Comparison of ENCODE assay signal across 18 cellular contexts in the genomic region with DNA sequence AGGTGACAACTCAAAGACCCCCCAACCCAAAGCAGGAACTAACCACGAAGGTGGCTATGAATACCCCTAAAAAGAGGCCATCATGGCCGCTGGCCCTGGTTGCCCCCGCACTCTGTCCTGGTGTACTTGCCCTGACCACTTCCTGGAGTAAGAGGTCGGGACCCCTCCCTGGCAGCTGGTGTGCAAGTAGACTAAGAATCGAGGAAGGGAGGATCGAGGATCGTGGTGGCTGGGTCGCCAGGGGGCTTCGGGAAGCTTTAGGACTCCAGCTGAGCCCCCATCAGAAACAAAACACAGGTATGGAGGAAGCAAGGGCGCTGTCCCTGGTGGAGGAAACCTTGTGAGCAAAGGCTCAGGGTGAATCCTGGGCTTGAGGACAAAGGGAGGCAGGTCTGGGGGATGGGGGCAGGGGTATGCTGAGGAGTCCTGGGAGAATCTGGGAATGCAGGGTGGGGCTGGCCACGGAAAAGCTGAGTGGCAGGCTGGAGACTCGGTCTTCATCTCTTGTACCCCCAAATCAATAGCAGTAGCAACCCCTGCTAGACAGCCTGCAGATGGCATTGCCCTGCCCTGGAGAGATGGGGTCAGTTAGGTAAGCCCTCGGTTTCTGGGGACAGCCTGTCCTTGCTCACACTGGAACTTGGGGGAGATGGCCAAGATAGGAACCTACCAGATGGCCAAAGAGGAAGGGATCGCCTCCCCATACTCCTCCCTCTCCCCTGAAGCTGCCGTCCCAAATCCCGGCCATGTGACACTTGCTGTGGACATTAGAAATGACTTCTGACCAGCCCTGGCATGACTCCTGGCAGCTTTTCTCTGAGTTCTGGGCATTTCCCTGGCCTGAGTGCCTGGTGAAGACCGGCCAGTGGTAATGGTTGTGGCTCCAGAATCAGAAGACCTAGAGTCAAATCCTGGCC. TPM values are rescaled to one million over a fixed set of nuclear protein-coding genes. Genes with fewer than 3 reads are reported as not detected.
DNase-seq lines count a peak whose midpoint lies in the region; FAIRE-seq and TF ChIP-seq lines count a peak whose summit lies in the region.
"Had no signal": no experiment of that assay in that cellular context is flagged by ENCODE, and none has a peak within 500 bp of the region (broad histone marks: within the 10 kb centered on the region; RNA-seq: fewer than 3 reads in every experiment).

No MANE protein-coding gene starts in this region.

- no peak overlapping the region for H2AFZ ChIP-seq in neural progenitor cell (replicated peaks)
- H2AFZ ChIP-seq in PC-9 = no peak overlapping the region

- H3K4me2 ChIP-seq in neural progenitor cell = peak overlapping the region; percentile 79
- H3K4me2 ChIP-seq in PC-9 = no peak overlapping the region

- H3K79me2 ChIP-seq in neural progenitor cell (ENCODE audit: low read depth) = no peaks in the 10 kb centered on the region
- H3K79me2 ChIP-seq in PC-9 (ENCODE audit: low read depth) = no peaks in the 10 kb centered on the region

- H3K4me3 Mint-ChIP-seq in endodermal cell (no peak overlapping the region), neural progenitor cell (peak overlapping the region; percentile 15)
- no peak overlapping the region for H3K4me3 Mint-ChIP-seq in CD4-positive, alpha-beta memory T cell
- H3K4me3 Mint-ChIP-seq: CD4-positive, alpha-beta T cell; HFFc6 had no signal

- H3K4me1 ChIP-seq in ES-I3 (ENCODE audit: insufficient read depth, low read length) = peaks cover 14% of the 10 kb centered on the region
- no peaks in the 10 kb centered on the region; the same call in 1 of the 2 replicates for H3K4me1 ChIP-seq in HEK293 (ENCODE audit: control insufficient read depth, insufficient read depth, low read length)
- no peaks in the 10 kb centered on the region for H3K4me1 ChIP-seq in endodermal cell (ENCODE audit: control insufficient read depth, insufficient read depth, low read length)
- peaks cover 16% of the 10 kb centered on the region for H3K4me1 ChIP-seq in neural progenitor cell
- no peaks in the 10 kb centered on the region for H3K4me1 ChIP-seq in kidney (ENCODE audit: control insufficient read depth in 1 of 2, insufficient read depth in 1 of 2, low read depth in 1 of 2, low read length in 2 of 2)
- no peaks in the 10 kb centered on the region for H3K4me1 ChIP-seq in CD4-positive, alpha-beta memory T cell (ENCODE audit: insufficient read depth, low read length)
- H3K4me1 ChIP-seq in PC-9 (replicated peaks; ENCODE audit: insufficient read depth) = no peaks in the 10 kb centered on the region

- H3K27me3 Mint-ChIP-seq in endodermal cell (ENCODE audit: insufficient read depth) (peaks cover 44% of the 10 kb centered on the region), neural progenitor cell (ENCODE audit: insufficient read depth, low read depth) (peaks cover 11% of the 10 kb centered on the region)
- peaks cover 34 to 51% of the 10 kb centered on the region in 2 donors for H3K27me3 Mint-ChIP-seq in CD4-positive, alpha-beta memory T cell

- no peak for TF ChIP-seq CTCF in HEK293 (tag by site-specific recombination; IDR thresholded peaks at IDR 0.05)
- peak; percentile 29 for TF ChIP-seq CTCF in endodermal cell (conservative IDR thresholded peaks at IDR 0.05)
- TF ChIP-seq CTCF in neural progenitor cell (IDR thresholded peaks at IDR 0.05) = no peak
- TF ChIP-seq CTCF in kidney (IDR thresholded peaks at IDR 0.05; ENCODE audit: borderline replicate concordance, extremely low read depth, insufficient read depth) = no peak
- no peak for TF ChIP-seq CTCF in PC-9 (conservative IDR thresholded peaks at IDR 0.05)

- DNase-seq in endodermal cell (peak; percentile 75), neural progenitor cell (ENCODE audit: low spot score) (no peak), kidney (no peak), amygdala (lab: John Stamatoyannopoulos, UW) (no peak), PC-9 (no peak)
- no peak for DNase-seq in CD4-positive, alpha-beta memory T cell
- DNase-seq: CD4-positive, alpha-beta T cell; DMS79 treated with DMSO at 0.1 percent for 48 hours; HFFc6; NCI-H1436; NCI-H2029; NCI-H446 treated with DMSO at 0.1 percent for 48 hours; SW 1271 had no signal

- H4K20me1 ChIP-seq in neural progenitor cell (ENCODE audit: low read depth) = no peaks in the 10 kb centered on the region
- H4K20me1 ChIP-seq in PC-9 (ENCODE audit: insufficient read depth) = no peaks in the 10 kb centered on the region

- POLR2A ChIA-PET in HEK293 (lab: Yijun Ruan, JAX) = no interaction called here
- POLR2A ChIA-PET in CD4-positive, alpha-beta memory T cell (lab: Charles Lee; ENCODE audit: partially characterized antibody) = no interaction called here
- POLR2A ChIA-PET in PC-9 (lab: Charles Lee; ENCODE audit: unreplicated experiment) = no interaction called here

- 78 to 80% methylated on average over 6 to 17 of the region's 17 CpGs for WGBS in endodermal cell (ENCODE audit: insufficient coverage in 1 of 2, insufficient read length in 1 of 2), 2 experiments

- H3K27ac ChIP-seq in HEK293 (ENCODE audit: extremely low read depth, low read depth, low read length) (no peak overlapping the region), endodermal cell (ENCODE audit: low read depth, low read length) (no peak overlapping the region), neural progenitor cell (no peak overlapping the region), kidney (ENCODE audit: low read depth in 2 of 2, low read length in 2 of 2) (peak overlapping the region in 1 of 2 donors; percentile 11), PC-9 (no peak overlapping the region)
- H3K27ac ChIP-seq in CD4-positive, alpha-beta memory T cell (ENCODE audit: low read depth, low read length) = no peak overlapping the region
- H3K27ac ChIP-seq: RWPE1 had no signal

- H3K9me3 Mint-ChIP-seq in endodermal cell = no peaks in the 10 kb centered on the region
- H3K9me3 Mint-ChIP-seq in neural progenitor cell = no peaks in the 10 kb centered on the region
- no peaks in the 10 kb centered on the region for H3K9me3 Mint-ChIP-seq in CD4-positive, alpha-beta memory T cell
- H3K9me3 Mint-ChIP-seq: CD4-positive, alpha-beta T cell; HFFc6 had no signal

- no peaks in the 10 kb centered on the region for H3K36me3 Mint-ChIP-seq in endodermal cell (ENCODE audit: low read depth)
- H3K36me3 Mint-ChIP-seq in neural progenitor cell = no peaks in the 10 kb centered on the region
- no peaks in the 10 kb centered on the region for H3K36me3 Mint-ChIP-seq in CD4-positive, alpha-beta memory T cell

- H3K4me3 ChIP-seq in HEK293 (ENCODE audit: low read depth, low read length) (no peak overlapping the region), endodermal cell (ENCODE audit: low read length) (no peak overlapping the region), neural progenitor cell (no peak overlapping the region), kidney (ENCODE audit: low read length in 2 of 2) (no peak overlapping the region), PC-9 (no peak overlapping the region)
- no peak overlapping the region for H3K4me3 ChIP-seq in CD4-positive, alpha-beta memory T cell (ENCODE audit: low read length in 2 of 2)

- no peak for FAIRE-seq in kidney (lab: Jason Lieb, UNC)
- FAIRE-seq: D721Med, G401.6 had no signal

- H3K27me3 ChIP-seq in endodermal cell (ENCODE audit: control insufficient read depth, insufficient read depth, low read length, poor library complexity, severe bottlenecking) = peaks cover 22% of the 10 kb centered on the region
- H3K27me3 ChIP-seq in neural progenitor cell = peaks cover 40% of the 10 kb centered on the region
- peaks cover 3% of the 10 kb centered on the region for H3K27me3 ChIP-seq in CD4-positive, alpha-beta memory T cell (ENCODE audit: insufficient read depth, low read length)
- peaks cover 82% of the 10 kb centered on the region for H3K27me3 ChIP-seq in PC-9 (ENCODE audit: insufficient read depth, low read depth)

- H3K27ac Mint-ChIP-seq in endodermal cell (no peak overlapping the region), neural progenitor cell (peak overlapping the region; percentile 15)
- no peak overlapping the region for H3K27ac Mint-ChIP-seq in CD4-positive, alpha-beta memory T cell
- H3K27ac Mint-ChIP-seq: CD4-positive, alpha-beta T cell; HFFc6 had no signal

- no peaks in the 10 kb centered on the region for H3K9me2 ChIP-seq in PC-9 (ENCODE audit: insufficient read depth)

- H3F3A ChIP-seq in neural progenitor cell (ENCODE audit: low read depth) (peaks cover 37% of the 10 kb centered on the region), PC-9 (ENCODE audit: insufficient read depth, low read depth) (no peaks in the 10 kb centered on the region)

- CTCF ChIA-PET in HEK293 (lab: Yijun Ruan, JAX) = interaction anchor here (0.5 to 1.4 kb wide), 2 partner anchors 10 to 56 kb away, joined by 3 read pairs; no protein-coding TSS in a partner anchor
- CTCF ChIA-PET in CD4-positive, alpha-beta memory T cell (lab: Charles Lee; ENCODE audit: partially characterized antibody) = no interaction called here
- CTCF ChIA-PET in PC-9 (lab: Charles Lee) = no interaction called here

- H3K9me3 ChIP-seq in ES-I3 (ENCODE audit: control insufficient read depth, insufficient read depth, low read length) = no peaks in the 10 kb centered on the region
- no peaks in the 10 kb centered on the region for H3K9me3 ChIP-seq in HEK293 (ENCODE audit: control insufficient read depth, insufficient read depth, low read depth, low read length)
- no peaks in the 10 kb centered on the region for H3K9me3 ChIP-seq in endodermal cell (ENCODE audit: control insufficient read depth, low read length)
- H3K9me3 ChIP-seq in neural progenitor cell (ENCODE audit: low read depth) = no peaks in the 10 kb centered on the region
- H3K9me3 ChIP-seq in kidney (ENCODE audit: control insufficient read depth in 1 of 2, low read length in 2 of 2) = no peaks in the 10 kb centered on the region
- H3K9me3 ChIP-seq in CD4-positive, alpha-beta memory T cell (ENCODE audit: control insufficient read depth in 1 of 2, low read length in 2 of 2) = no peaks in the 10 kb centered on the region
- H3K9me3 ChIP-seq in PC-9 (ENCODE audit: insufficient read depth, low read depth) = no peaks in the 10 kb centered on the region

- H3K9ac ChIP-seq in ES-I3 (ENCODE audit: low read depth, low read length) (peak overlapping the region; percentile 14; the same call in 1 of the 2 replicates), endodermal cell (ENCODE audit: extremely low read depth, low read length, poor library complexity, severe bottlenecking) (no peak overlapping the region), neural progenitor cell (no peak overlapping the region), kidney (ENCODE audit: low read length in 2 of 2) (no peak overlapping the region)

- BruUV-seq in PC-9 (replicated peaks; lab: Mats Ljungman, UMichigan) = no TSS peak

- intact Hi-C loops in kidney (cut with DNase I) (no loop called here), PC-9 (cut with micrococcal nuclease; ENCODE audit: unreplicated experiment) (no loop called here)
- intact Hi-C loops in CD4-positive, alpha-beta memory T cell (cut with micrococcal nuclease) = no loop called here

- H3K36me3 ChIP-seq in ES-I3 (ENCODE audit: insufficient read depth, low read length) (no peaks in the 10 kb centered on the region), HEK293 (ENCODE audit: control insufficient read depth in 2 of 2, insufficient read depth in 1 of 2, low read length in 2 of 2) (no peaks in the 10 kb centered on the region), endodermal cell (ENCODE audit: control insufficient read depth, insufficient read depth, low read length) (no peaks in the 10 kb centered on the region), neural progenitor cell (no peaks in the 10 kb centered on the region), kidney (ENCODE audit: control insufficient read depth in 1 of 2, insufficient read depth in 2 of 2, low read length in 2 of 2) (no peaks in the 10 kb centered on the region), PC-9 (ENCODE audit: low read depth) (no peaks in the 10 kb centered on the region)
- H3K36me3 ChIP-seq in CD4-positive, alpha-beta memory T cell (ENCODE audit: insufficient read depth, low read length) = no peaks in the 10 kb centered on the region

- peaks cover 21% of the 10 kb centered on the region for H3K4me1 Mint-ChIP-seq in endodermal cell
- peaks cover 20% of the 10 kb centered on the region for H3K4me1 Mint-ChIP-seq in neural progenitor cell
- no peaks in the 10 kb centered on the region for H3K4me1 Mint-ChIP-seq in CD4-positive, alpha-beta memory T cell

RNA-seq across cellular contexts. Expression of a gene that starts 45.3 kb away (rescaled TPM):
- total RNA-seq in endodermal cell (1 to 10 TPM; 1.1 to 1.2 TPM), neural progenitor cell (ENCODE audit: low replicate concordance) (1.2 and 1.3 TPM in 2 replicates), kidney (3.9 TPM), PC-9 (2021) (not detected in 2 replicates)
- polyA plus RNA-seq in endodermal cell (2013, experiment 1 of 2) = 1.0 TPM
- 0.79 TPM for polyA plus RNA-seq in endodermal cell (2013, experiment 2 of 2)
- 19.1 TPM for polyA plus RNA-seq in kidney (ENCODE audit: insufficient read depth, low read depth, low replicate concordance)
- under 1 TPM in 1 of 2 experiments, not detected in 1; 0.09 TPM for total RNA-seq in CD4-positive, alpha-beta memory T cell
- polyA plus RNA-seq in CD4-positive, alpha-beta memory T cell = not detected
- total RNA-seq: HFFc6 had no signal
